16 cellular contexts compared by ENCODE assay signal in the genomic region with DNA sequence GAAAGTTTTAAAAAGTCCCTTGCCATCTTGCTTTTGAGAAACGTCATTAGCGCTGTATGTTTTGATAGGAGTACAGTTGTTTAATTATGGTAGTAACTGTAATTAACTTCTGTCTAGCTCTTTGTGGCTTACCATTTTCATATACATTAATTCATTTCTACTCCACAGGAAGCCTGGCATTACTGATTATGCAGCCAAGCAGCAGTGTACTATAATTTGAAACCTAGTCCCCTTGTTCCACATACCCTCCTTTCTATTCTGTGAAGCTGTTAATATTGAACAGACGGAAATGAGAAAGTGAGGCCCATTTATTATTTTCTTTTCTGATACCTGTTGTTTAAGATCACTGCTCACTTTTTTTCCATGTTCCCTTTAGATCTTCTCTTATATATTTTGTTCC.
DNase-seq lines count a peak whose midpoint lies in the region; ATAC-seq lines count a peak whose summit lies in the region.
"Had no signal": no experiment of that assay in that cellular context is flagged by ENCODE, and none has a peak within 500 bp of the region (broad histone marks: within the 10 kb centered on the region; RNA-seq: fewer than 3 reads in every experiment).

No MANE protein-coding gene starts in this region.

- H3K4me1 Mint-ChIP-seq in central memory CD8-positive, alpha-beta T cell, result peaks cover 11% of the 10 kb centered on the region
- H3K4me1 Mint-ChIP-seq in activated CD8-positive, alpha-beta memory T cell treated with anti-CD3 and anti-CD28 coated beads, Interleukin-2, amount 10 ng/mL, durations not matched to agents 7 days and 5 days, result no peaks in the 10 kb centered on the region

- peak overlapping the region; percentile 73 for H3K27ac ChIP-seq in SK-N-MC
- H3K27ac ChIP-seq: GM23248 had no signal

- peak overlapping the region; percentile 39 for H3K27ac Mint-ChIP-seq in central memory CD8-positive, alpha-beta T cell (ENCODE audit: low read depth)
- no peak overlapping the region for H3K27ac Mint-ChIP-seq in activated CD8-positive, alpha-beta memory T cell treated with anti-CD3 and anti-CD28 coated beads, Interleukin-2, amount 10 ng/mL, durations not matched to agents 7 days and 5 days
- H3K27ac Mint-ChIP-seq: B cell; CD4-positive, alpha-beta T cell; IgD-negative memory B cell had no signal

- ATAC-seq in central memory CD8-positive, alpha-beta T cell (replicated peaks; ENCODE audit: extremely low read depth, poor library complexity, severe bottlenecking), result no peak
- no peak for ATAC-seq in HG03439 (IDR thresholded peaks at IDR 0.05; ENCODE audit: unreplicated experiment)
- ATAC-seq in GM21367 (IDR thresholded peaks at IDR 0.05; ENCODE audit: unreplicated experiment), result no peak
- ATAC-seq in activated CD8-positive, alpha-beta memory T cell treated with anti-CD3 and anti-CD28 coated beads, Interleukin-2, amount 10 ng/mL, durations not matched to agents 7 days and 5 days, result no peak

- peaks cover 1% of the 10 kb centered on the region for H3K36me3 Mint-ChIP-seq in central memory CD8-positive, alpha-beta T cell (ENCODE audit: insufficient read depth)
- H3K36me3 Mint-ChIP-seq in activated CD8-positive, alpha-beta memory T cell treated with anti-CD3 and anti-CD28 coated beads, Interleukin-2, amount 10 ng/mL, durations not matched to agents 7 days and 5 days, result peaks cover 11% of the 10 kb centered on the region

- peak overlapping the region; percentile 39 for H3K4me3 ChIP-seq in SK-N-MC
- H3K4me3 ChIP-seq: GM23248 had no signal

- no peaks in the 10 kb centered on the region for H3K9me3 Mint-ChIP-seq in central memory CD8-positive, alpha-beta T cell
- no peaks in the 10 kb centered on the region for H3K9me3 Mint-ChIP-seq in activated CD8-positive, alpha-beta memory T cell treated with anti-CD3 and anti-CD28 coated beads, Interleukin-2, amount 10 ng/mL, durations not matched to agents 7 days and 5 days (ENCODE audit: low read depth)
- H3K9me3 Mint-ChIP-seq: CD4-positive, alpha-beta T cell; IgD-negative memory B cell had no signal

- peaks cover 11% of the 10 kb centered on the region; the same call in 1 of the 2 replicates for H3K36me3 ChIP-seq in SK-N-MC (ENCODE audit: insufficient read depth, low read length)

- H3K4me3 Mint-ChIP-seq in central memory CD8-positive, alpha-beta T cell, result no peak overlapping the region
- H3K4me3 Mint-ChIP-seq in activated CD8-positive, alpha-beta memory T cell treated with anti-CD3 and anti-CD28 coated beads, Interleukin-2, amount 10 ng/mL, durations not matched to agents 7 days and 5 days, result no peak overlapping the region
- H3K4me3 Mint-ChIP-seq: B cell; CD4-positive, alpha-beta T cell; IgD-negative memory B cell had no signal

- no peaks in the 10 kb centered on the region for H3K9me3 ChIP-seq in SK-N-MC (ENCODE audit: low read depth, low read length)

- H3K27me3 Mint-ChIP-seq in central memory CD8-positive, alpha-beta T cell, result no peaks in the 10 kb centered on the region
- no peaks in the 10 kb centered on the region for H3K27me3 Mint-ChIP-seq in activated CD8-positive, alpha-beta memory T cell treated with anti-CD3 and anti-CD28 coated beads, Interleukin-2, amount 10 ng/mL, durations not matched to agents 7 days and 5 days
- H3K27me3 Mint-ChIP-seq: B cell; CD4-positive, alpha-beta T cell; IgD-negative memory B cell had no signal

- DNase-seq in NCI-H146 (lab: John Stamatoyannopoulos, UW) (peak; percentile 19), NCI-H146 treated with DMSO at 0.1 percent for 48 hours (lab: John Stamatoyannopoulos, UW; ENCODE audit: unreplicated experiment) (no peak), SK-N-MC (ENCODE audit: low read depth, low spot score) (no peak), DMS153 (lab: John Stamatoyannopoulos, UW) (no peak)
- DNase-seq in central memory CD8-positive, alpha-beta T cell (ENCODE audit: low spot score in 2 of 2), result no peak
- no peak for DNase-seq in activated CD8-positive, alpha-beta memory T cell treated with anti-CD3 and anti-CD28 coated beads, Interleukin-2, amount 10 ng/mL, durations not matched to agents 7 days and 5 days
- DNase-seq: C1 segment of cervical spinal cord; CD4-positive, alpha-beta T cell; DMS53; GF-D8; GM23248; H7 had no signal

- H3K9ac ChIP-seq in SK-N-MC (ENCODE audit: insufficient read length), result no peak overlapping the region
- H3K9ac ChIP-seq: GM23248 had no signal

- CTCF ChIA-PET in activated CD8-positive, alpha-beta memory T cell treated with anti-CD3 and anti-CD28 coated beads, Interleukin-2, amount 10 ng/mL, durations not matched to agents 7 days and 5 days (lab: Charles Lee), result no interaction called here
